Comparison of ENCODE assay signal across 36 cellular contexts in the genomic region with DNA sequence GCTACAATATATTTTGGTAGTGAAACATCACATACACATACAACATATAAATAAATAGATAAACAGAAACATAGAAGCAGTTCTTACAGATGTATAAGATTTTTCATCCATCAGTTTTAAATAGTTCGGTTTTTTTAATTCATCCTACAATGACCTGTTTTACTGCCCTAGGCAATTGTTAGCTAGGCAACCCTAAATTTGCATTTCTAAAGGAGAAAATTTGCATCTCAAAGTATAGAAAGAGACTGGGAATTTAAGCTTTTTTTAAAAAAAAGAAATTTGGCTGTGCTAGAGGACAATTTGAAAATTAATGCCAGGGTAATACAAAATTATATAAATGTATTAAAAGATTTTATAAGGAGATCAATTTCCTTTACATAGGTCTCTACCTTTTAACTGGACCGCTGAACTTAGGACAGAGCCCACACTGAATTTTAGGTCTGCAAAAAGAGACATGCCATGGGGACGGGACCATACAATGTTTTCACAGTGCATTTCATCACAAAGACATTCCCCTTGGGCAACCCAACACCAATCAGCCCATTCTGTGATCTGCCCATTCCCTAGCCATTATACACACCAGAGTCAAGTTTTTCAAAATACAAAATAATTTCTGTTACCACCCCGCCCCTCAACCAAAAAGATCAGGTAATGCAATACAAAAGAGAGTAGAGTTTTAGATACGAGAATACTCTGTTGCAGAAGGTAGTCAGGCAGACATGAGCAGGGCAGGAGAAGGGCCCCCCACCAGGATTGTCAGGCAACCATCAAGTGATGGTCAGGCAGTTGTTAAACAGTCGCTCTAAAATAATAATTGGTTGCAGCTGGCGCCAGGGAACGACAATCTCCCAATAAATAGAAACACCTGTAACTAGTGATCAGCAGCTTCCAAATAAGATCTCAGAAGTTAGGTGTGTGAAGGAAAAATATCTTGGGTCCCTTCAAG.
DNase-seq lines count a peak whose midpoint lies in the region; ATAC-seq and TF ChIP-seq lines count a peak whose summit lies in the region.
"Had no signal": no experiment of that assay in that cellular context is flagged by ENCODE, and none has a peak within 500 bp of the region (broad histone marks: within the 10 kb centered on the region; RNA-seq: fewer than 3 reads in every experiment).

No MANE protein-coding gene starts in this region.

- H3K9me3 Mint-ChIP-seq in stimulated activated naive CD8-positive, alpha-beta T cell treated with anti-CD3 and anti-CD28 coated beads, Interleukin-15, amount 100 ng/mL, for 72 hours = no peaks in the 10 kb centered on the region
- H3K9me3 Mint-ChIP-seq in activated T-cell treated with anti-CD3 and anti-CD28 coated beads, Interleukin-2, amount 50 U/mL, for 24 hours = no peaks in the 10 kb centered on the region
- H3K9me3 Mint-ChIP-seq: activated CD4-positive, alpha-beta memory T cell treated with anti-CD3 and anti-CD28 coated beads for 36 hours; central memory CD8-positive, alpha-beta T cell had no signal

- H3K36me3 Mint-ChIP-seq in activated T-cell treated with anti-CD3 and anti-CD28 coated beads, Interleukin-2, amount 50 U/mL, for 24 hours (ENCODE audit: low read depth) = no peaks in the 10 kb centered on the region
- H3K36me3 Mint-ChIP-seq: activated CD4-positive, alpha-beta memory T cell treated with anti-CD3 and anti-CD28 coated beads for 36 hours; immature natural killer cell; stimulated activated naive B cell treated with anti-CD40 and anti-IgM and Interleukin-4, amounts not matched to agents 10 μg/mL and 1 μg/mL and 100 μg/mL, for 72 hours had no signal

- no peaks in the 10 kb centered on the region for H3K4me1 Mint-ChIP-seq in stimulated activated naive CD8-positive, alpha-beta T cell treated with anti-CD3 and anti-CD28 coated beads, Interleukin-15, amount 100 ng/mL, for 72 hours
- H3K4me1 Mint-ChIP-seq in activated T-cell treated with anti-CD3 and anti-CD28 coated beads, Interleukin-2, amount 50 U/mL, for 24 hours (ENCODE audit: low read depth) = no peaks in the 10 kb centered on the region
- H3K4me1 Mint-ChIP-seq: central memory CD8-positive, alpha-beta T cell; immature natural killer cell; T-helper 17 cell had no signal

- H3K9me2 ChIP-seq in OCI-LY7 (ENCODE audit: insufficient read depth, low read length) = no peaks in the 10 kb centered on the region

- H3K4me3 Mint-ChIP-seq in stimulated activated naive CD8-positive, alpha-beta T cell treated with anti-CD3 and anti-CD28 coated beads, Interleukin-15, amount 100 ng/mL, for 72 hours = no peak overlapping the region
- no peak overlapping the region for H3K4me3 Mint-ChIP-seq in activated T-cell treated with anti-CD3 and anti-CD28 coated beads, Interleukin-2, amount 50 U/mL, for 24 hours
- H3K4me3 Mint-ChIP-seq: activated CD4-positive, alpha-beta memory T cell treated with anti-CD3 and anti-CD28 coated beads for 36 hours; central memory CD8-positive, alpha-beta T cell; immature natural killer cell; nephron progenitor cell; stimulated activated naive B cell treated with anti-CD40 and anti-IgM and Interleukin-4, amounts not matched to agents 10 μg/mL and 1 μg/mL and 100 μg/mL, for 72 hours; T-helper 17 cell had no signal

- H3K9me3 ChIP-seq in OCI-LY7 (ENCODE audit: low read length) (0 out of 2 replicates have a peak, but pooled peaks cover 5% of the 10 kb centered on the region), iPS-20b (ENCODE audit: insufficient read depth, low read depth, low read length) (peaks cover 3% of the 10 kb centered on the region; the same call in 1 of the 2 replicates)
- H3K9me3 ChIP-seq: adrenal gland, Caco-2, esophagus squamous epithelium had no signal

- peak overlapping the region; percentile 63 for H3K9ac ChIP-seq in iPS-20b (ENCODE audit: low read depth, low read length)
- H3K9ac ChIP-seq: BLaER1 treated with 17β-estradiol and CSF1 and Interleukin-3, amounts not matched to agents 10 nM and 100 nM; parathyroid adenoma had no signal

- H3K4me3 ChIP-seq in OCI-LY7 (ENCODE audit: low read depth, low read length, poor library complexity, severe bottlenecking) (no peak overlapping the region), iPS-20b (ENCODE audit: low read length) (peak overlapping the region; percentile 56)
- H3K4me3 ChIP-seq: adrenal gland; BLaER1 treated with 17β-estradiol and CSF1 and Interleukin-3, amounts not matched to agents 10 nM and 100 nM; esophagus squamous epithelium; heart right ventricle; K562 had no signal

- H3K27ac Mint-ChIP-seq in stimulated activated naive CD8-positive, alpha-beta T cell treated with anti-CD3 and anti-CD28 coated beads, Interleukin-15, amount 100 ng/mL, for 72 hours = no peak overlapping the region
- H3K27ac Mint-ChIP-seq in activated T-cell treated with anti-CD3 and anti-CD28 coated beads, Interleukin-2, amount 50 U/mL, for 24 hours = no peak overlapping the region
- H3K27ac Mint-ChIP-seq: activated CD4-positive, alpha-beta memory T cell treated with anti-CD3 and anti-CD28 coated beads for 36 hours; immature natural killer cell; nephron progenitor cell; stimulated activated naive B cell treated with anti-CD40 and anti-IgM and Interleukin-4, amounts not matched to agents 10 μg/mL and 1 μg/mL and 100 μg/mL, for 72 hours had no signal

- no peaks in the 10 kb centered on the region for H3K27me3 Mint-ChIP-seq in stimulated activated naive CD8-positive, alpha-beta T cell treated with anti-CD3 and anti-CD28 coated beads, Interleukin-15, amount 100 ng/mL, for 72 hours
- no peaks in the 10 kb centered on the region for H3K27me3 Mint-ChIP-seq in activated T-cell treated with anti-CD3 and anti-CD28 coated beads, Interleukin-2, amount 50 U/mL, for 24 hours
- H3K27me3 Mint-ChIP-seq: central memory CD8-positive, alpha-beta T cell; stimulated activated naive B cell treated with anti-CD40 and anti-IgM and Interleukin-4, amounts not matched to agents 10 μg/mL and 1 μg/mL and 100 μg/mL, for 72 hours; T-helper 17 cell had no signal

- no peaks in the 10 kb centered on the region for H3K27me3 ChIP-seq in iPS-20b (ENCODE audit: insufficient read depth, low read length)
- H3K27me3 ChIP-seq: adrenal gland; BLaER1 treated with 17β-estradiol and CSF1 and Interleukin-3, amounts not matched to agents 10 nM and 100 nM; esophagus squamous epithelium; foreskin keratinocyte had no signal

- POLR2A ChIA-PET in OCI-LY7 (lab: Charles Lee) = interaction anchor here (0.6 kb wide), 1 partner anchor 14 kb away, joined by 4 read pairs; no protein-coding TSS in a partner anchor

- H4K20me1 ChIP-seq in OCI-LY7 (ENCODE audit: insufficient read depth, low read length) = no peaks in the 10 kb centered on the region
- H4K20me1 ChIP-seq: BLaER1 treated with 17β-estradiol and CSF1 and Interleukin-3, amounts not matched to agents 10 nM and 100 nM had no signal

- DNase-seq in NCI-H1417 (lab: John Stamatoyannopoulos, UW) (peak in 2 of 3 experiments; percentile 2 to 39), NCI-H1417 treated with DMSO at 0.1 percent for 48 hours (lab: John Stamatoyannopoulos, UW) (no peak), OCI-LY7 (ENCODE audit: low spot score) (no peak), NCI-H2227 treated with DMSO at 0.1 percent for 48 hours (lab: John Stamatoyannopoulos, UW) (no peak)
- no peak for DNase-seq in stimulated activated naive CD8-positive, alpha-beta T cell treated with anti-CD3 and anti-CD28 coated beads, Interleukin-15, amount 100 ng/mL, for 72 hours
- DNase-seq in activated T-cell treated with anti-CD3 and anti-CD28 coated beads, Interleukin-2, amount 50 U/mL, for 24 hours = no peak
- DNase-seq: activated CD4-positive, alpha-beta memory T cell treated with anti-CD3 and anti-CD28 coated beads for 36 hours; activated CD4-positive, alpha-beta T cell treated with anti-CD3 and anti-CD28 coated beads for 1 hour; activated naive CD4-positive, alpha-beta T cell treated with Interleukin-2 at 50 U/mL for 16 hours; adrenal gland; Caco-2; DMS79 treated with DMSO at 0.1 percent for 48 hours; esophagus squamous epithelium; foreskin keratinocyte; heart right ventricle; immature natural killer cell; left colon; NCI-H1105; NCI-H1930; NCI-H2171 treated with DMSO at 0.1 percent for 48 hours; NCI-H510A treated with DMSO at 0.1 percent for 48 hours; nephron progenitor cell; NK-92 treated with Interleukin-12 subunit alpha and Interleukin-12 subunit beta, amount 100 ng/mL, for 24 hours; retina; Right ventricle myocardium superior; stimulated activated naive B cell treated with anti-CD40 and anti-IgM and Interleukin-4, amounts not matched to agents 10 μg/mL and 1 μg/mL and 100 μg/mL, for 72 hours; T-helper 17 cell had no signal

- peak overlapping the region; percentile 14 for H3K4me2 ChIP-seq in OCI-LY7 (ENCODE audit: low read length)
- H3K4me2 ChIP-seq: BLaER1 treated with 17β-estradiol and CSF1 and Interleukin-3, amounts not matched to agents 10 nM and 100 nM had no signal

- no peaks in the 10 kb centered on the region for H3K36me3 ChIP-seq in OCI-LY7 (ENCODE audit: insufficient read depth, low read length)
- H3K36me3 ChIP-seq in iPS-20b (ENCODE audit: insufficient read depth, low read depth, low read length) = no peaks in the 10 kb centered on the region
- H3K36me3 ChIP-seq: adrenal gland; BLaER1 treated with 17β-estradiol and CSF1 and Interleukin-3, amounts not matched to agents 10 nM and 100 nM; esophagus squamous epithelium; heart right ventricle had no signal

- intact Hi-C loops in OCI-LY7 (cut with micrococcal nuclease; ENCODE audit: unreplicated experiment) = no loop called here

- BruUV-seq in OCI-LY7 (replicated peaks; lab: Mats Ljungman, UMichigan) = no TSS peak

- peaks cover 14% of the 10 kb centered on the region for H3K79me2 ChIP-seq in OCI-LY7 (ENCODE audit: insufficient read depth, low read depth, low read length)
- H3K79me2 ChIP-seq: parathyroid adenoma had no signal

- no peak for TF ChIP-seq CTCF in OCI-LY7 (conservative IDR thresholded peaks at IDR 0.05; ENCODE audit: low read length)

- H2AFZ ChIP-seq in OCI-LY7 (ENCODE audit: low read length) = peak overlapping the region; percentile 85; the same call in 1 of the 2 replicates
- H2AFZ ChIP-seq: parathyroid adenoma had no signal

- CTCF ChIA-PET in OCI-LY7 (lab: Charles Lee; ENCODE audit: unreplicated experiment) = no interaction called here

- H3K27ac ChIP-seq in OCI-LY7 (ENCODE audit: low read depth, low read length, poor library complexity, severe bottlenecking) (no peak overlapping the region), iPS-20b (ENCODE audit: low read length) (peak overlapping the region; percentile 89)
- H3K27ac ChIP-seq: 22Rv1; adrenal gland; BLaER1 treated with 17β-estradiol and CSF1 and Interleukin-3, amounts not matched to agents 10 nM and 100 nM; esophagus squamous epithelium; foreskin keratinocyte; heart right ventricle; parathyroid adenoma had no signal

- ATAC-seq in GM21367 (IDR thresholded peaks at IDR 0.05; ENCODE audit: unreplicated experiment) = no peak
- no peak for ATAC-seq in stimulated activated naive CD8-positive, alpha-beta T cell treated with anti-CD3 and anti-CD28 coated beads, Interleukin-15, amount 100 ng/mL, for 72 hours
- ATAC-seq: foreskin keratinocyte; heart right ventricle; K562; left colon; Panc1; SK-N-SH treated with all-trans-retinoic acid at 6 μM for 48 hours; stimulated activated naive B cell treated with anti-CD40 and anti-IgM and Interleukin-4, amounts not matched to agents 10 μg/mL and 1 μg/mL and 100 μg/mL, for 72 hours; T-helper 17 cell had no signal

- H3K4me1 ChIP-seq in OCI-LY7 (ENCODE audit: insufficient read depth, low read length, poor library complexity, severe bottlenecking) (peaks cover 48% of the 10 kb centered on the region), iPS-20b (ENCODE audit: insufficient read depth, low read length) (peaks cover 38% of the 10 kb centered on the region; the same call in 1 of the 2 replicates)
- H3K4me1 ChIP-seq: adrenal gland, Caco-2, esophagus squamous epithelium, foreskin keratinocyte, heart right ventricle, parathyroid adenoma had no signal

Comparison
In these comparisons a context has a peak if more than half of its experiments do, and no peak if none do; other contexts are left out.
1. DNase-seq: peak in NCI-H1417 (2 of 3); none in NCI-H1417 treated with DMSO at 0.1 percent for 48 hours (single experiment), OCI-LY7 (single experiment), NCI-H2227 treated with DMSO at 0.1 percent for 48 hours (single experiment), stimulated activated naive CD8-positive, alpha-beta T cell treated with anti-CD3 and anti-CD28 coated beads, Interleukin-15, amount 100 ng/mL, for 72 hours (0 of 2) and activated T-cell treated with anti-CD3 and anti-CD28 coated beads, Interleukin-2, amount 50 U/mL, for 24 hours (single experiment).